8 cellular contexts compared by ENCODE assay signal in the genomic region with DNA sequence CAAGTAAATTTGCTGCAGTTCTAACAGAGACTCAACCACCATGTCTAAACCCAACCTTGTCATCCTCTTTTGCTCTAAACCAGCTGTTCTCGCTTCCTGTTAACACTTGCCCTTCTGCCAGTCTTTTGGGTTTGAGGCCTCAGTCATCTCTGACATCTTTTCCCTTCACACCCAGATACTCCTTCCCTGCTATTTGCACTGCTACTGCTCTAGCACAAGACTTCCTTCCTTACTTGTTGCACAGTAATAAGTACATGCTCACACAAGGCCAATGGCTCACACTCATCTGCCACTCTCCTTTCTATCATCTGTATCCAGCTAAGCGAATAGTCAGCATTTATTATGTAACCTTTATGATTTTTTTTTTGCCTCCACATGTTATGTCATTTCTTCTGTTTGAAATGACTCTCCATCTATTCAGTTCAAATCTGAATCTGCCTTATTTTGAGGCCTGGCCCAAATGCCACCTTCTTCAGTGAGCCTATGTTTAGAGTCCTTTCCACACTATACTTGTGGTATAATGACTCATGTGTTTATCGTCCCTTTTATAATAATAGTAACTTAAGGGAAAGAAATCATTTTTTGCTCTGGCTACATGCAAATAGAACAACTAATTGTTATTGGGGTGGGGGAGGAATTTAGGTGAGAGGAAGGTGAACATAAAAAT. TPM values are rescaled to one million over a fixed set of nuclear protein-coding genes. Genes with fewer than 3 reads are reported as not detected.
DNase-seq lines count a peak whose midpoint lies in the region; ATAC-seq, FAIRE-seq and TF ChIP-seq lines count a peak whose summit lies in the region.

No MANE protein-coding gene starts in this region.

- FAIRE-seq in GM18507 (lab: Jason Lieb, UNC), result peak; percentile 93

- H3K36me3 ChIP-seq in upper lobe of left lung, result peaks cover 0 to 26% (median 8%) of the 10 kb centered on the region in 4 donors

- H3K27me3 ChIP-seq in upper lobe of left lung, result no peaks in the 10 kb centered on the region

- H3K4me1 ChIP-seq in upper lobe of left lung, result no peaks in the 10 kb centered on the region

- no peak for TF ChIP-seq POLR2A in upper lobe of left lung (IDR thresholded peaks at IDR 0.05)

- WGBS in upper lobe of left lung, 2 donors, result 75 to 89% methylated on average over 3 of the region's 3 CpGs

- DNase-seq in GM18507 (ENCODE audit: extremely low spot score, insufficient read length, low read depth) (no peak), upper lobe of left lung (no peak), foreskin fibroblast (no peak), pons (ENCODE audit: low spot score) (no peak), DMS53 (lab: John Stamatoyannopoulos, UW) (no peak)
- DNase-seq in Jurkat, Clone E6-1 (ENCODE audit: low read depth, low spot score), result peak; percentile 18

- no peak overlapping the region for H3K4me3 ChIP-seq in Jurkat, Clone E6-1 (ENCODE audit: low read length)
- H3K4me3 ChIP-seq in upper lobe of left lung (no peak overlapping the region), foreskin fibroblast (ENCODE audit: low read depth in 1 of 2, low read length in 2 of 2) (no peak overlapping the region)

- ATAC-seq in GM21717 (IDR thresholded peaks at IDR 0.05; ENCODE audit: unreplicated experiment) (peak; percentile 85), esophagus mucosa (peak; percentile 54), upper lobe of left lung (ENCODE audit: low FRiP score in 2 of 2) (no peak)

- H3K27ac ChIP-seq in upper lobe of left lung, result no peak overlapping the region

- no peak for TF ChIP-seq EP300 in upper lobe of left lung (IDR thresholded peaks at IDR 0.05)

- H3K9me3 ChIP-seq in upper lobe of left lung, result no peaks in the 10 kb centered on the region

- no peak for TF ChIP-seq CTCF in upper lobe of left lung (IDR thresholded peaks at IDR 0.05)
- no peak for TF ChIP-seq CTCF in foreskin fibroblast (IDR thresholded peaks at IDR 0.05; ENCODE audit: low read depth, low read length)

RNA-seq across cellular contexts. Expression of a gene that starts 22.5 kb away (rescaled TPM):
- polyA plus RNA-seq in Jurkat, Clone E6-1 (2012; ENCODE audit: insufficient read depth, insufficient read length), result not detected
- total RNA-seq in esophagus mucosa (0.28 TPM), upper lobe of left lung (1 to 10 TPM in 2 of 6 donors, under 1 TPM in 2, not detected in 2; 0.54 to 5.2 (median 1.4) TPM)

Comparison
In these comparisons a context has a peak if more than half of its experiments do, and no peak if none do; other contexts are left out.
1. ATAC-seq: peak in GM21717 (single experiment) and esophagus mucosa (single experiment); none in upper lobe of left lung (0 of 2).